In the genomic region with DNA sequence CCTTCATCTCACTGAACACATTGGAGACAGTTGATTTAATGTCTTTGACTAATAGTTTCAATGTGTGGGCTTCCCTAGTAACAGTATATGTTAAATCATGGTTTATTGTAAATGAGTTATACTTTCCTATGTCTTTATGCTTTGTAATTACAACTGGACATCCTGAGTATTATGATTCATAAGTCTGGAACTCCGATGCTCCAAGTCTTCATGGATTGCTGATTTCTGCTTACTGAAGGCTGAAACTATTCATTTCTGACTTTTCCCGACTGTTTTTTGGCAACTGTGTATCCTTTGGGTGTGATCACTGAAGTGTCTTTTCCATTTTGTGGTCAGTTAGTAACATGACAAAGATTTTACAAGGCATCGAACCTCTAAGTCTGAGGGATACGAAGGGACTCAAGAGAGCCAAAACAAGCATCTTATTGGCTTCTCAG, we compare ENCODE assay signal across 16 cellular contexts. TPM values are rescaled to one million over a fixed set of nuclear protein-coding genes. Genes with fewer than 3 reads are reported as not detected.
DNase-seq lines count a peak whose midpoint lies in the region; ATAC-seq and TF ChIP-seq lines count a peak whose summit lies in the region.
"Had no signal": no experiment of that assay in that cellular context is flagged by ENCODE, and none has a peak within 500 bp of the region (broad histone marks: within the 10 kb centered on the region; RNA-seq: fewer than 3 reads in every experiment).

No MANE protein-coding gene starts in this region.

- in situ Hi-C loops in GM13977 (cut with MboI; ENCODE audit: low pct_unique_long_range_greater_than_20kb, low sequenced_read_pairs, unreplicated experiment), result no loop called here

- no peak overlapping the region for H3K27ac Mint-ChIP-seq in stimulated activated naive CD8-positive, alpha-beta T cell treated with anti-CD3 and anti-CD28 coated beads, Interleukin-15, amount 100 ng/mL, for 72 hours
- peak overlapping the region; percentile 10 for H3K27ac Mint-ChIP-seq in activated T-helper 17 cell treated with anti-CD3 and anti-CD28 coated beads, Interleukin-2, amount 50 U/mL, for 72 hours
- H3K27ac Mint-ChIP-seq: activated CD4-positive, alpha-beta memory T cell treated with anti-CD3 and anti-CD28 coated beads, Interleukin-2, amount 10 ng/mL, durations not matched to agents 7 days and 5 days; IgD-negative memory B cell; mesothelial cell of epicardium had no signal

- ATAC-seq in stimulated activated naive CD8-positive, alpha-beta T cell treated with anti-CD3 and anti-CD28 coated beads, Interleukin-15, Interleukin-2, amounts not matched to agents 100 U/mL and 50 U/mL, for 24 hours, result peak; percentile 77
- no peak for ATAC-seq in stimulated activated naive CD8-positive, alpha-beta T cell treated with anti-CD3 and anti-CD28 coated beads, Interleukin-15, amount 100 ng/mL, for 72 hours
- peak; percentile 58 for ATAC-seq in activated T-helper 17 cell treated with anti-CD3 and anti-CD28 coated beads, Interleukin-2, amount 50 U/mL, for 72 hours (replicated peaks)
- ATAC-seq in foreskin keratinocyte (peak; percentile 74), HG03108 (IDR thresholded peaks at IDR 0.05; ENCODE audit: unreplicated experiment) (no peak), GM19395 (IDR thresholded peaks at IDR 0.05; ENCODE audit: unreplicated experiment) (no peak)
- ATAC-seq: gastrocnemius medialis, T-cell had no signal

- H3K9me3 Mint-ChIP-seq in stimulated activated naive CD8-positive, alpha-beta T cell treated with anti-CD3 and anti-CD28 coated beads, Interleukin-15, amount 100 ng/mL, for 72 hours, result peaks cover 0 to 4% of the 10 kb centered on the region in 2 donors
- H3K9me3 Mint-ChIP-seq in activated T-helper 17 cell treated with anti-CD3 and anti-CD28 coated beads, Interleukin-2, amount 50 U/mL, for 72 hours, result no peaks in the 10 kb centered on the region
- H3K9me3 Mint-ChIP-seq: activated CD4-positive, alpha-beta memory T cell treated with anti-CD3 and anti-CD28 coated beads, Interleukin-2, amount 10 ng/mL, durations not matched to agents 7 days and 5 days; T-cell had no signal

- no peak overlapping the region for H3K4me3 ChIP-seq in H7 (ENCODE audit: insufficient read depth, low read depth, low read length)
- H3K4me3 ChIP-seq: BLaER1 treated with 17β-estradiol and CSF1 and Interleukin-3, amounts not matched to agents 10 nM and 100 nM; gastrocnemius medialis; spleen had no signal

- H3K27ac ChIP-seq in foreskin keratinocyte, result peak overlapping the region; percentile 79
- H3K27ac ChIP-seq: BLaER1 treated with 17β-estradiol and CSF1 and Interleukin-3, amounts not matched to agents 10 nM and 100 nM; gastrocnemius medialis; spleen had no signal

- peaks cover 14% of the 10 kb centered on the region for H3K4me1 ChIP-seq in foreskin keratinocyte
- H3K4me1 ChIP-seq: gastrocnemius medialis, spleen had no signal

- H3K36me3 Mint-ChIP-seq in activated T-helper 17 cell treated with anti-CD3 and anti-CD28 coated beads, Interleukin-2, amount 50 U/mL, for 72 hours (ENCODE audit: low read depth), result peaks cover 9% of the 10 kb centered on the region
- H3K36me3 Mint-ChIP-seq: IgD-negative memory B cell, mesothelial cell of epicardium, T-cell had no signal

- no peaks in the 10 kb centered on the region for H3K36me3 ChIP-seq in H7 (replicated peaks; ENCODE audit: control insufficient read depth, insufficient read depth, low read length)
- H3K36me3 ChIP-seq: BLaER1 treated with 17β-estradiol and CSF1 and Interleukin-3, amounts not matched to agents 10 nM and 100 nM; gastrocnemius medialis; spleen had no signal

- peaks cover 44% of the 10 kb centered on the region for H3K4me1 Mint-ChIP-seq in stimulated activated naive CD8-positive, alpha-beta T cell treated with anti-CD3 and anti-CD28 coated beads, Interleukin-15, amount 100 ng/mL, for 72 hours
- H3K4me1 Mint-ChIP-seq in activated T-helper 17 cell treated with anti-CD3 and anti-CD28 coated beads, Interleukin-2, amount 50 U/mL, for 72 hours, result peaks cover 21% of the 10 kb centered on the region
- H3K4me1 Mint-ChIP-seq: mesothelial cell of epicardium had no signal

- no peak for DNase-seq in stimulated activated naive CD8-positive, alpha-beta T cell treated with anti-CD3 and anti-CD28 coated beads, Interleukin-15, Interleukin-2, amounts not matched to agents 100 U/mL and 50 U/mL, for 24 hours
- DNase-seq in stimulated activated naive CD8-positive, alpha-beta T cell treated with anti-CD3 and anti-CD28 coated beads, Interleukin-15, amount 100 ng/mL, for 72 hours, result no peak
- DNase-seq in foreskin keratinocyte, result peak; percentile 88 to 96
- DNase-seq in H7, result no peak
- DNase-seq in GM13977 (ENCODE audit: low spot score), result no peak
- DNase-seq: activated CD4-positive, alpha-beta memory T cell treated with anti-CD3 and anti-CD28 coated beads, Interleukin-2, amount 10 ng/mL, durations not matched to agents 7 days and 5 days; gastrocnemius medialis; spleen; T-cell had no signal

- peaks cover 32% of the 10 kb centered on the region for H3K27me3 Mint-ChIP-seq in stimulated activated naive CD8-positive, alpha-beta T cell treated with anti-CD3 and anti-CD28 coated beads, Interleukin-15, amount 100 ng/mL, for 72 hours
- H3K27me3 Mint-ChIP-seq in activated T-helper 17 cell treated with anti-CD3 and anti-CD28 coated beads, Interleukin-2, amount 50 U/mL, for 72 hours, result peaks cover 24% of the 10 kb centered on the region

- TF ChIP-seq CTCF in foreskin keratinocyte (conservative IDR thresholded peaks at IDR 0.05), result no peak
- no peak for TF ChIP-seq CTCF in GM13977 (IDR thresholded peaks at IDR 0.05; ENCODE audit: extremely low read depth, insufficient read depth, missing control alignments)

- H3K27me3 ChIP-seq in foreskin keratinocyte, result no peaks in the 10 kb centered on the region
- no peaks in the 10 kb centered on the region for H3K27me3 ChIP-seq in H7 (ENCODE audit: control insufficient read depth, insufficient read depth, low read length)

- no peak overlapping the region for H3K4me3 Mint-ChIP-seq in stimulated activated naive CD8-positive, alpha-beta T cell treated with anti-CD3 and anti-CD28 coated beads, Interleukin-15, amount 100 ng/mL, for 72 hours
- H3K4me3 Mint-ChIP-seq in activated T-helper 17 cell treated with anti-CD3 and anti-CD28 coated beads, Interleukin-2, amount 50 U/mL, for 72 hours, result peak overlapping the region; percentile 34
- H3K4me3 Mint-ChIP-seq: activated CD4-positive, alpha-beta memory T cell treated with anti-CD3 and anti-CD28 coated beads, Interleukin-2, amount 10 ng/mL, durations not matched to agents 7 days and 5 days; IgD-negative memory B cell; mesothelial cell of epicardium; T-cell had no signal

RNA-seq across cellular contexts. Expression of a gene that starts 20.0 kb away (rescaled TPM):
- total RNA-seq in activated T-helper 17 cell treated with anti-CD3 and anti-CD28 coated beads, Interleukin-2, amount 50 U/mL, for 72 hours, result 10 to 100 TPM; 41.1 to 53.1 TPM
- 0.81 and 0.85 TPM in 2 replicates for total RNA-seq in foreskin keratinocyte
- 0.96 and 1.5 TPM in 2 replicates for polyA plus RNA-seq in foreskin keratinocyte
- 3.6 TPM in 1 of 2 replicates, not detected in the other for total RNA-seq in H7 (2014; rRNA removed; shearing (Covaris generic))
- total RNA-seq: gastrocnemius medialis, mesothelial cell of epicardium had no signal

RNA-seq across cellular contexts. Expression of a gene that starts 59.0 kb away (rescaled TPM):
- 10 to 100 TPM; 13.5 to 48.5 TPM for total RNA-seq in activated T-helper 17 cell treated with anti-CD3 and anti-CD28 coated beads, Interleukin-2, amount 50 U/mL, for 72 hours
- total RNA-seq in foreskin keratinocyte, result not detected in 2 replicates
- polyA plus RNA-seq in foreskin keratinocyte, result not detected in 2 replicates
- total RNA-seq in H7 (2014; rRNA removed; shearing (Covaris generic)), result 0.14 TPM in 1 of 2 replicates, not detected in the other
- total RNA-seq: gastrocnemius medialis, NCI-H460 had no signal

Comparison
In these comparisons a context has a peak if more than half of its experiments do, and no peak if none do; other contexts are left out.
1. ATAC-seq: peak in stimulated activated naive CD8-positive, alpha-beta T cell treated with anti-CD3 and anti-CD28 coated beads, Interleukin-15, Interleukin-2, amounts not matched to agents 100 U/mL and 50 U/mL, for 24 hours (single experiment), activated T-helper 17 cell treated with anti-CD3 and anti-CD28 coated beads, Interleukin-2, amount 50 U/mL, for 72 hours (single experiment) and foreskin keratinocyte (single experiment); none in stimulated activated naive CD8-positive, alpha-beta T cell treated with anti-CD3 and anti-CD28 coated beads, Interleukin-15, amount 100 ng/mL, for 72 hours (single experiment), HG03108 (single experiment) and GM19395 (single experiment).
2. DNase-seq: peak in foreskin keratinocyte (2 of 2); none in stimulated activated naive CD8-positive, alpha-beta T cell treated with anti-CD3 and anti-CD28 coated beads, Interleukin-15, Interleukin-2, amounts not matched to agents 100 U/mL and 50 U/mL, for 24 hours (single experiment), stimulated activated naive CD8-positive, alpha-beta T cell treated with anti-CD3 and anti-CD28 coated beads, Interleukin-15, amount 100 ng/mL, for 72 hours (0 of 2), H7 (single experiment) and GM13977 (single experiment).
3. RNA of a gene that starts 59.0 kb away (total RNA-seq): 13.5 to 48.5 TPM in activated T-helper 17 cell treated with anti-CD3 and anti-CD28 coated beads, Interleukin-2, amount 50 U/mL, for 72 hours; 0.14 TPM in H7 and not detected in foreskin keratinocyte; every median in the first group is over 10 times any median in the second.